8 cellular contexts compared by ENCODE assay signal in genomic region chr5:141319699-141320098, GRCh38. TPM values are rescaled to one million over a fixed set of nuclear protein-coding genes. Genes with fewer than 3 reads are reported as not detected.
DNase-seq lines count a peak whose midpoint lies in the region; ATAC-seq and TF ChIP-seq lines count a peak whose summit lies in the region.

No MANE protein-coding gene starts in this region.

- in situ Hi-C loops in gastrocnemius medialis (cut with MboI; ENCODE audit: low sequenced_read_pairs in 4 of 4) = loop anchor here in 2 of 4 donors (10.0 kb wide), 1 partner anchor 245 kb away; no protein-coding TSS in a partner anchor

- no peaks in the 10 kb centered on the region for H3K27me3 ChIP-seq in gastrocnemius medialis

- TF ChIP-seq POLR2A in gastrocnemius medialis (IDR thresholded peaks at IDR 0.05) = no peak

- intact Hi-C loops in gastrocnemius medialis (cut with DNase I; ENCODE audit: low total_unique reads) = loop anchor here (1.0 to 10.0 kb wide), 4 partner anchors 203 to 605 kb away; partner anchors contain the start of genes DELE1 and DIAPH1

- no peak for DNase-seq in fibroblast of the aortic adventitia (ENCODE audit: low read depth)
- no peak for DNase-seq in gastrocnemius medialis
- DNase-seq in HT-29 (ENCODE audit: low spot score) = no peak

- H3K4me3 ChIP-seq in GM12875 (ENCODE audit: low read depth, low read length) = peak overlapping the region; percentile 98
- peak overlapping the region; percentile 85 for H3K4me3 ChIP-seq in fibroblast of the aortic adventitia (ENCODE audit: low read depth, low read length)
- peak overlapping the region; percentile 62 to 86 (median 84) for H3K4me3 ChIP-seq in gastrocnemius medialis

- H3K9me3 ChIP-seq in gastrocnemius medialis = peaks cover 0 to 24% (median 17%) of the 10 kb centered on the region in 3 donors

- H3K36me3 ChIP-seq in gastrocnemius medialis = peaks cover 3 to 46% of the 10 kb centered on the region in 2 donors

- H3K27ac ChIP-seq in gastrocnemius medialis = peak overlapping the region; percentile 85 to 97 (median 94)

- TF ChIP-seq CTCF in GM12875 (IDR thresholded peaks at IDR 0.05; ENCODE audit: borderline replicate concordance, insufficient read depth, low read depth, low read length) (no peak), fibroblast of the aortic adventitia (IDR thresholded peaks at IDR 0.05; ENCODE audit: insufficient read depth, low read length) (no peak), gastrocnemius medialis (IDR thresholded peaks at IDR 0.05 in 4 of 5, conservative IDR thresholded peaks at IDR 0.05 in 1 of 5) (no peak)

- peaks cover 32 to 35% of the 10 kb centered on the region in 2 donors for H3K4me1 ChIP-seq in gastrocnemius medialis

- ATAC-seq in SK-N-SH treated with all-trans-retinoic acid at 6 μM for 48 hours (no peak), gastrocnemius medialis (no peak), HG03097 (IDR thresholded peaks at IDR 0.05; ENCODE audit: low FRiP score, unreplicated experiment) (no peak), GM18868 (IDR thresholded peaks at IDR 0.05; ENCODE audit: unreplicated experiment) (no peak), GM21381 (IDR thresholded peaks at IDR 0.05; ENCODE audit: unreplicated experiment) (no peak)

TF ChIP-seq in SK-N-SH treated with all-trans-retinoic acid at 6 μM for 48 hours, 23 proteins besides CTCF, POLR2A, EP300 and RAD21:
- TF ChIP-seq, protein P1, sequence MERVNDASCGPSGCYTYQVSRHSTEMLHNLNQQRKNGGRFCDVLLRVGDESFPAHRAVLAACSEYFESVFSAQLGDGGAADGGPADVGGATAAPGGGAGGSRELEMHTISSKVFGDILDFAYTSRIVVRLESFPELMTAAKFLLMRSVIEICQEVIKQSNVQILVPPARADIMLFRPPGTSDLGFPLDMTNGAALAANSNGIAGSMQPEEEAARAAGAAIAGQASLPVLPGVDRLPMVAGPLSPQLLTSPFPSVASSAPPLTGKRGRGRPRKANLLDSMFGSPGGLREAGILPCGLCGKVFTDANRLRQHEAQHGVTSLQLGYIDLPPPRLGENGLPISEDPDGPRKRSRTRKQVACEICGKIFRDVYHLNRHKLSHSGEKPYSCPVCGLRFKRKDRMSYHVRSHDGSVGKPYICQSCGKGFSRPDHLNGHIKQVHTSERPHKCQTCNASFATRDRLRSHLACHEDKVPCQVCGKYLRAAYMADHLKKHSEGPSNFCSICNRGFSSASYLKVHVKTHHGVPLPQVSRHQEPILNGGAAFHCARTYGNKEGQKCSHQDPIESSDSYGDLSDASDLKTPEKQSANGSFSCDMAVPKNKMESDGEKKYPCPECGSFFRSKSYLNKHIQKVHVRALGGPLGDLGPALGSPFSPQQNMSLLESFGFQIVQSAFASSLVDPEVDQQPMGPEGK (CRISPR knock-in tag; IDR thresholded peaks at IDR 0.05; ENCODE audit: borderline replicate concordance) = 0 out of 2 replicates have a peak, but pooled peaks have one; percentile 14
- TF ChIP-seq, protein P2, sequence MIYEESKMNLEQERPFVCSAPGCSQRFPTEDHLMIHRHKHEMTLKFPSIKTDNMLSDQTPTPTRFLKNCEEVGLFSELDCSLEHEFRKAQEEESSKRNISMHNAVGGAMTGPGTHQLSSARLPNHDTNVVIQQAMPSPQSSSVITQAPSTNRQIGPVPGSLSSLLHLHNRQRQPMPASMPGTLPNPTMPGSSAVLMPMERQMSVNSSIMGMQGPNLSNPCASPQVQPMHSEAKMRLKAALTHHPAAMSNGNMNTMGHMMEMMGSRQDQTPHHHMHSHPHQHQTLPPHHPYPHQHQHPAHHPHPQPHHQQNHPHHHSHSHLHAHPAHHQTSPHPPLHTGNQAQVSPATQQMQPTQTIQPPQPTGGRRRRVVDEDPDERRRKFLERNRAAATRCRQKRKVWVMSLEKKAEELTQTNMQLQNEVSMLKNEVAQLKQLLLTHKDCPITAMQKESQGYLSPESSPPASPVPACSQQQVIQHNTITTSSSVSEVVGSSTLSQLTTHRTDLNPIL (CRISPR knock-in tag; IDR thresholded peaks at IDR 0.05; ENCODE audit: low read depth) = no peak

RNA-seq across cellular contexts. Expression of gene TAF7, which starts 0.9 kb away (rescaled TPM):
- total RNA-seq in fibroblast of the aortic adventitia (ENCODE audit: low replicate concordance) = 62.1 and 66.0 TPM in 2 replicates
- 10 to 100 TPM; 60.9 to 91.2 (median 79.8) TPM for total RNA-seq in gastrocnemius medialis
- 36.5 and 44.4 TPM in 2 replicates for total RNA-seq in HT-29 (2014; rRNA removed; shearing (Covaris generic))

RNA-seq across cellular contexts. Expression of gene PCDHGA1, which starts 10.6 kb away (rescaled TPM):
- total RNA-seq in fibroblast of the aortic adventitia (ENCODE audit: low replicate concordance) (0.90 and 1.4 TPM in 2 replicates), gastrocnemius medialis (under 1 TPM; 0.65 to 0.97 (median 0.71) TPM)
- total RNA-seq in HT-29 (2014; rRNA removed; shearing (Covaris generic)) = 0.21 and 0.61 TPM in 2 replicates

RNA-seq across cellular contexts. Expression of gene SLC25A2, which starts 15.8 kb away (rescaled TPM):
- total RNA-seq in fibroblast of the aortic adventitia (ENCODE audit: low replicate concordance) (0.72 TPM in 1 of 2 replicates, not detected in the other), gastrocnemius medialis (under 1 TPM in 1 of 4 donors, not detected in 3; 0.49 TPM)
- total RNA-seq in HT-29 (2014; rRNA removed; shearing (Covaris generic)) = 0.33 TPM in 1 of 2 replicates, not detected in the other

RNA-seq across cellular contexts. Expression of gene PCDHGA2, which starts 18.9 kb away (rescaled TPM):
- 2.5 and 3.9 TPM in 2 replicates for total RNA-seq in fibroblast of the aortic adventitia (ENCODE audit: low replicate concordance)
- total RNA-seq in gastrocnemius medialis = 1 to 10 TPM in 2 of 4 donors, under 1 TPM in 2; 0.66 to 1.5 (median 1.2) TPM
- 0.03 and 0.05 TPM in 2 replicates for total RNA-seq in HT-29 (2014; rRNA removed; shearing (Covaris generic))

RNA-seq across cellular contexts. Expression of gene PCDHGA3, which starts 23.9 kb away (rescaled TPM):
- total RNA-seq in fibroblast of the aortic adventitia (ENCODE audit: low replicate concordance) = 1.1 and 4.4 TPM in 2 replicates
- total RNA-seq in gastrocnemius medialis = 1 to 10 TPM; 1.5 to 2.8 (median 2.0) TPM
- 0.10 TPM in 1 of 2 replicates, not detected in the other for total RNA-seq in HT-29 (2014; rRNA removed; shearing (Covaris generic))
